In genomic region chr2:152334701-152335015, GRCh38 we compare ENCODE assay signal across 8 cellular contexts. TPM values are rescaled to one million over a fixed set of nuclear protein-coding genes. Genes with fewer than 3 reads are reported as not detected.
A peak's percentile ranks its signal among the peaks of the same experiment; 100 is the strongest.
DNase-seq lines count a peak whose midpoint lies in the region; ATAC-seq and TF ChIP-seq lines count a peak whose summit lies in the region.

No MANE protein-coding gene starts in this region.

- H3K36me3 Mint-ChIP-seq in nephron progenitor cell (ENCODE audit: low read depth), result no peaks in the 10 kb centered on the region

- CTCF ChIA-PET in BJ (lab: Yijun Ruan, JAX), result no interaction called here

- H3K36me3 ChIP-seq in BJ (ENCODE audit: control insufficient read depth, insufficient read depth, low read length), result no peaks in the 10 kb centered on the region
- H3K36me3 ChIP-seq in MM.1S (replicated peaks; ENCODE audit: insufficient read depth, low read length), result no peaks in the 10 kb centered on the region
- H3K36me3 ChIP-seq in ectodermal cell (ENCODE audit: control insufficient read depth, insufficient read depth, low read length), result no peaks in the 10 kb centered on the region

- H3K9me3 Mint-ChIP-seq in nephron progenitor cell, result no peaks in the 10 kb centered on the region

- H3K27me3 Mint-ChIP-seq in nephron progenitor cell (ENCODE audit: low read depth, poor library complexity), result peaks cover 27% of the 10 kb centered on the region

- H3F3A ChIP-seq in MM.1S (ENCODE audit: insufficient read depth, low read length), result no peaks in the 10 kb centered on the region

- H3K4me1 Mint-ChIP-seq in nephron progenitor cell, result peaks cover 37% of the 10 kb centered on the region

- H3K79me2 ChIP-seq in MM.1S (ENCODE audit: low read length), result 0 out of 2 replicates have a peak, but pooled peaks cover 4% of the 10 kb centered on the region

- H3K27ac ChIP-seq in MM.1S (ENCODE audit: low read length) (no peak overlapping the region), ectodermal cell (ENCODE audit: insufficient read depth, low read depth, low read length, poor library complexity, severe bottlenecking) (peak overlapping the region; percentile 83)

- no peaks in the 10 kb centered on the region for H3K27me3 ChIP-seq in BJ (ENCODE audit: control insufficient read depth, insufficient read depth, low read length)
- no peaks in the 10 kb centered on the region for H3K27me3 ChIP-seq in MM.1S (replicated peaks; ENCODE audit: insufficient read depth, low read length)
- peaks cover 7% of the 10 kb centered on the region for H3K27me3 ChIP-seq in ectodermal cell (ENCODE audit: control insufficient read depth, insufficient read depth, low read length, poor library complexity, severe bottlenecking)

- H3K4me1 ChIP-seq in MM.1S (ENCODE audit: low read length), result no peaks in the 10 kb centered on the region
- H3K4me1 ChIP-seq in ectodermal cell (ENCODE audit: control insufficient read depth, insufficient read depth, low read length), result peaks cover 11% of the 10 kb centered on the region

- POLR2A ChIA-PET in BJ (lab: Charles Lee), result no interaction called here

- no peak for DNase-seq in BJ (ENCODE audit: low read depth)
- no peak for DNase-seq in MM.1S
- no peak for DNase-seq in nephron progenitor cell
- no peak for DNase-seq in kidney glomerular epithelial cell (lab: John Stamatoyannopoulos, UW)
- no peak for DNase-seq in stimulated activated CD8-positive, alpha-beta memory T cell treated with anti-CD3 and anti-CD28 coated beads, Interleukin-4, amount 100 ng/mL, for 48 hours
- DNase-seq in activated naive CD4-positive, alpha-beta T cell treated with anti-CD3 and anti-CD28 coated beads, Interleukin-2, amount 50 U/mL, for 16 hours, result no peak

- H3K9ac ChIP-seq in MM.1S (ENCODE audit: low read length), result peak overlapping the region; percentile 12; the same call in 1 of the 2 replicates

- no peak for TF ChIP-seq CTCF in BJ (IDR thresholded peaks at IDR 0.05; ENCODE audit: insufficient read depth, low read depth, low read length)
- TF ChIP-seq CTCF in MM.1S (IDR thresholded peaks at IDR 0.05; ENCODE audit: low read length), result no peak
- TF ChIP-seq CTCF in nephron progenitor cell (IDR thresholded peaks at IDR 0.05), result no peak

- H3K4me3 ChIP-seq in BJ (ENCODE audit: low read depth, low read length) (peak overlapping the region; percentile 84), MM.1S (ENCODE audit: low read length) (peak overlapping the region; percentile 83), ectodermal cell (ENCODE audit: insufficient read depth, low read depth, low read length) (peak overlapping the region; percentile 65)

- H3K9me3 ChIP-seq in MM.1S (replicated peaks; ENCODE audit: insufficient read depth, low read length) (no peaks in the 10 kb centered on the region), ectodermal cell (ENCODE audit: control insufficient read depth, low read length) (no peaks in the 10 kb centered on the region)

- WGBS in ectodermal cell, 2 experiments, result 22 to 26% methylated on average over 11 of the region's 11 CpGs

- H3K27ac Mint-ChIP-seq in nephron progenitor cell, result no peak overlapping the region

- ATAC-seq in HG03460 (IDR thresholded peaks at IDR 0.05; ENCODE audit: unreplicated experiment), result no peak

- H3K9me2 ChIP-seq in MM.1S (replicated peaks; ENCODE audit: insufficient read depth, low read length), result no peaks in the 10 kb centered on the region

- peak overlapping the region; percentile 99 for H3K4me3 Mint-ChIP-seq in nephron progenitor cell

- H4K20me1 ChIP-seq in MM.1S (ENCODE audit: insufficient read depth, low read length), result no peaks in the 10 kb centered on the region

- peak overlapping the region; percentile 66 for H3K4me2 ChIP-seq in MM.1S (ENCODE audit: low read depth, low read length)

- H2AFZ ChIP-seq in MM.1S (ENCODE audit: low read length), result peak overlapping the region; percentile 73

RNA-seq across cellular contexts. Expression of gene FMNL2, which starts 0.3 kb away (rescaled TPM):
- polyA plus RNA-seq in BJ (2011; rRNA removed), result 2.4 and 5.1 TPM in 2 replicates
- 2.7 TPM in 2 replicates for polyA minus RNA-seq in BJ (2011; rRNA and poly(A)+ RNA removed)
- polyA plus RNA-seq in ectodermal cell (2013, experiment 1 of 4), result 67.7 TPM
- polyA plus RNA-seq in ectodermal cell (2013, experiment 2 of 4), result 79.9 TPM
- polyA plus RNA-seq in ectodermal cell (2013, experiment 3 of 4), result 60.2 TPM
- 68.1 TPM for polyA plus RNA-seq in ectodermal cell (2013, experiment 4 of 4)
